ENCODE assay signal across 8 cellular contexts in the genomic region with DNA sequence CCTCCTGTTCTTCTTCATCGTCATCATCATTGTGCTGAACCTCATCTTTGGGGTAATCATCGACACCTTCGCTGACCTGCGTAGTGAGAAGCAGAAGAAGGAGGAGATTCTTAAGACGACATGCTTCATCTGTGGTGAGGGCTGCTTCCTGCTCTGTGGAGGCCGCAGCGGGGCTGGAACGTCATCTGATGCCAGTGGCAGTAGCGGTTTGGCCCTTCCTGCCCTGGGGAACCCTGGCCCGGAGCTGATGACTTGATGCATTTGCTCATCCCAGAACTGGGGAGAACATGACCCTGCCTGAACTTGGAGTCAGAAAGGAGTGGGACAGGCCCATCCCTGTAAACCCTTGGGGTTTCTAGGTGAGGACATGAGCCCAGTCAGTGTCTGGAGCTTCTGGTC. TPM values are rescaled to one million over a fixed set of nuclear protein-coding genes. Genes with fewer than 3 reads are reported as not detected.
DNase-seq lines count a peak whose midpoint lies in the region; ATAC-seq and TF ChIP-seq lines count a peak whose summit lies in the region.

No MANE protein-coding gene starts in this region.

- DNase-seq in GM23338 (ENCODE audit: low spot score): no peak
- DNase-seq in activated CD8-positive, alpha-beta T cell treated with anti-CD3 and anti-CD28 coated beads for 36 hours: peak; percentile 82
- peak; percentile 26 for DNase-seq in fibroblast of mammary gland (ENCODE audit: low read depth)
- DNase-seq in stimulated activated CD8-positive, alpha-beta memory T cell treated with anti-CD3 and anti-CD28 coated beads, Interleukin-2, amount 100 ng/mL, for 48 hours (ENCODE audit: low read depth in 2 of 2): peak; percentile 51 to 65
- DNase-seq in posterior vena cava (ENCODE audit: low spot score): no peak
- DNase-seq in cortex of kidney (lab: John Stamatoyannopoulos, UW): no peak
- no peak for DNase-seq in NCI-H526 (lab: John Stamatoyannopoulos, UW)

- no peak overlapping the region for H3K27ac ChIP-seq in GM23338 (ENCODE audit: low read depth)

- no peak overlapping the region for H3K4me2 ChIP-seq in GM23338

- no peak overlapping the region for H3K4me3 Mint-ChIP-seq in GM23338
- H3K4me3 Mint-ChIP-seq in activated CD8-positive, alpha-beta T cell treated with anti-CD3 and anti-CD28 coated beads for 36 hours: no peak overlapping the region

- peak overlapping the region; percentile 50; the same call in 1 of the 2 replicates for H3K27ac Mint-ChIP-seq in GM23338
- H3K27ac Mint-ChIP-seq in activated CD8-positive, alpha-beta T cell treated with anti-CD3 and anti-CD28 coated beads for 36 hours: peak overlapping the region; percentile 79

- no peaks in the 10 kb centered on the region for H3K27me3 ChIP-seq in GM23338 (ENCODE audit: insufficient read depth)

- H3K27me3 Mint-ChIP-seq in GM23338 (ENCODE audit: insufficient read depth, low read depth, poor library complexity): peaks cover 24% of the 10 kb centered on the region
- no peaks in the 10 kb centered on the region for H3K27me3 Mint-ChIP-seq in activated CD8-positive, alpha-beta T cell treated with anti-CD3 and anti-CD28 coated beads for 36 hours

- TF ChIP-seq CTCF in GM23338 (conservative IDR thresholded peaks at IDR 0.05; ENCODE audit: low read depth in 2 of 2): no peak
- TF ChIP-seq CTCF in activated CD8-positive, alpha-beta T cell treated with anti-CD3 and anti-CD28 coated beads for 36 hours (IDR thresholded peaks at IDR 0.05): no peak
- TF ChIP-seq CTCF in fibroblast of mammary gland (conservative IDR thresholded peaks at IDR 0.05; ENCODE audit: control insufficient read depth, insufficient read depth, low read depth, low read length): no peak

- H2AFZ ChIP-seq in GM23338: no peak overlapping the region

- intact Hi-C loops in activated CD8-positive, alpha-beta T cell treated with anti-CD3 and anti-CD28 coated beads for 36 hours (cut with micrococcal nuclease): no loop called here
- intact Hi-C loops in posterior vena cava (cut with DNase I): no loop called here

- H3K9me3 Mint-ChIP-seq in GM23338: no peaks in the 10 kb centered on the region
- no peaks in the 10 kb centered on the region for H3K9me3 Mint-ChIP-seq in activated CD8-positive, alpha-beta T cell treated with anti-CD3 and anti-CD28 coated beads for 36 hours

- H3K79me2 ChIP-seq in GM23338 (replicated peaks; ENCODE audit: insufficient read depth): no peaks in the 10 kb centered on the region

- no peaks in the 10 kb centered on the region for H3K9me2 ChIP-seq in GM23338 (ENCODE audit: insufficient read depth)

- peaks cover 10% of the 10 kb centered on the region; the same call in 1 of the 2 replicates for H3K36me3 ChIP-seq in GM23338 (ENCODE audit: insufficient read depth)

- POLR2A ChIA-PET in activated CD8-positive, alpha-beta T cell treated with anti-CD3 and anti-CD28 coated beads for 36 hours (lab: Charles Lee): interaction anchor here (1.3 to 5.1 kb wide), 3 partner anchors 10 to 71 kb away, joined by 3 to 33 read pairs (median 21); partner anchors contain the start of gene UQCC2

- CTCF ChIA-PET in activated CD8-positive, alpha-beta T cell treated with anti-CD3 and anti-CD28 coated beads for 36 hours (lab: Charles Lee): interaction anchor here (0.8 to 3.3 kb wide), 3 partner anchors 9 to 113 kb away, joined by 3 to 12 read pairs (median 6); partner anchors contain the start of genes BAK1 and UQCC2

- peaks cover 55% of the 10 kb centered on the region for H3K36me3 Mint-ChIP-seq in GM23338 (ENCODE audit: low read depth)
- peaks cover 71% of the 10 kb centered on the region for H3K36me3 Mint-ChIP-seq in activated CD8-positive, alpha-beta T cell treated with anti-CD3 and anti-CD28 coated beads for 36 hours (ENCODE audit: low read depth)

- H3F3A ChIP-seq in GM23338 (replicated peaks; ENCODE audit: low read depth): no peaks in the 10 kb centered on the region

- ATAC-seq in GM23338 (no peak), GM18867 (IDR thresholded peaks at IDR 0.05; ENCODE audit: unreplicated experiment) (no peak)
- peak; percentile 70 for ATAC-seq in activated CD8-positive, alpha-beta T cell treated with anti-CD3 and anti-CD28 coated beads for 36 hours

- H3K4me1 ChIP-seq in GM23338 (ENCODE audit: insufficient read depth): no peaks in the 10 kb centered on the region

- H3K4me3 ChIP-seq in GM23338 (no peak overlapping the region), fibroblast of mammary gland (ENCODE audit: control insufficient read depth, low read depth, low read length) (no peak overlapping the region)

- peaks cover 28% of the 10 kb centered on the region for H3K4me1 Mint-ChIP-seq in GM23338
- peaks cover 67% of the 10 kb centered on the region for H3K4me1 Mint-ChIP-seq in activated CD8-positive, alpha-beta T cell treated with anti-CD3 and anti-CD28 coated beads for 36 hours (ENCODE audit: low read depth)

- no peaks in the 10 kb centered on the region; the same call in 1 of the 2 replicates for H4K20me1 ChIP-seq in GM23338 (replicated peaks; ENCODE audit: insufficient read depth)

TF ChIP-seq in GM23338, 12 proteins besides CTCF, POLR2A, EP300 and RAD21 (continues in another document):
- TF ChIP-seq ZNF114 (CRISPR knock-in tag; IDR thresholded peaks at IDR 0.05) (no peak), STAT1 (IDR thresholded peaks at IDR 0.05; ENCODE audit: unreplicated experiment) (no peak), ETS1 (IDR thresholded peaks at IDR 0.05) (no peak), EZH2 (IDR thresholded peaks at IDR 0.05; ENCODE audit: low read depth, unreplicated experiment) (no peak), NANOG (IDR thresholded peaks at IDR 0.05; ENCODE audit: borderline replicate concordance) (no peak), REST (IDR thresholded peaks at IDR 0.05; ENCODE audit: unreplicated experiment) (no peak)

RNA-seq across cellular contexts. Expression of gene UQCC2, which starts 18.7 kb away (rescaled TPM):
- total RNA-seq in GM23338 (2014; rRNA removed; shearing (Covaris generic)): 33.9 and 48.9 TPM in 2 replicates
- polyA plus RNA-seq in GM23338 (2016; fragmentation: Nextera tagmentation; extraction: Ambion mirVana): 379 and 450 TPM in 2 replicates
- total RNA-seq in activated CD8-positive, alpha-beta T cell treated with anti-CD3 and anti-CD28 coated beads for 36 hours: 100 to 1,000 TPM; 127 to 128 TPM
- total RNA-seq in posterior vena cava: 10 to 100 TPM; 39.7 to 42.3 TPM

RNA-seq across cellular contexts. Expression of gene IP6K3, which starts 53.9 kb away (rescaled TPM):
- total RNA-seq in GM23338 (2014; rRNA removed; shearing (Covaris generic)): 0.14 TPM in 1 of 2 replicates, not detected in the other
- 0.16 TPM in 2 replicates for polyA plus RNA-seq in GM23338 (2016; fragmentation: Nextera tagmentation; extraction: Ambion mirVana)
- total RNA-seq in activated CD8-positive, alpha-beta T cell treated with anti-CD3 and anti-CD28 coated beads for 36 hours: not detected
- under 1 TPM; 0.19 to 0.32 TPM for total RNA-seq in posterior vena cava

Comparison
In these comparisons a context has a peak if more than half of its experiments do, and no peak if none do; other contexts are left out.
1. DNase-seq: peak in activated CD8-positive, alpha-beta T cell treated with anti-CD3 and anti-CD28 coated beads for 36 hours (single experiment), fibroblast of mammary gland (single experiment) and stimulated activated CD8-positive, alpha-beta memory T cell treated with anti-CD3 and anti-CD28 coated beads, Interleukin-2, amount 100 ng/mL, for 48 hours (2 of 2); none in GM23338 (single experiment), posterior vena cava (single experiment), cortex of kidney (single experiment) and NCI-H526 (0 of 2).